In the genomic region with DNA sequence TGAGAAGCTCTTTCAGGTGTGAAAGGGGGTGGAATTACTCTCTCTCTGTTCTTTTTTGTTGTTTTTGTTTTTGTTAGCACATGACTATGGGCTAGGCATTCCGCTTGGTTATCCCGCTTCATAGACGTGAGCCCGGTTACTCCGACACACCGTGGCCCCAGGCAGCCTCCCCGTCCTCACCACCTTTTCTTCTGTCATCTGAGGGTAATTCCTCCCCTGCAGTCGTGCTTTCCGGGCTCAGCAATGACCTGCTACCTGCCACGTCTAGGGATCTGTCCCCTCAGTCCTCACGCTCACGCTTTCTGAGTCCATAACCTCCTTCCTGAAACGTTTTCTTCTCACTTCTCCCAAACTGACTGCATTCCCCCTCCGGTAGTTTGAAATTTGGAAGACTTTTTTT, we compare ENCODE assay signal across 8 cellular contexts. TPM values are rescaled to one million over a fixed set of nuclear protein-coding genes. Genes with fewer than 3 reads are reported as not detected.
DNase-seq lines count a peak whose midpoint lies in the region; ATAC-seq and TF ChIP-seq lines count a peak whose summit lies in the region.

No MANE protein-coding gene starts in this region.

- in situ Hi-C loops in ACHN (cut with HindIII; ENCODE audit: low pct_ligation_motif_present, low pct_unique_long_range_greater_than_20kb, low sequenced_read_pairs), result no loop called here

- intact Hi-C loops in left colon (cut with DNase I, micrococcal nuclease), result loop anchor here in 1 of 2 donors (5.0 kb wide), 1 partner anchor 70 kb away; the partner anchor contains the start of genes NOA1 and POLR2B

- H3K27me3 ChIP-seq in suprapubic skin, result no peaks in the 10 kb centered on the region

- peak; percentile 35 for DNase-seq in DMS53 (lab: John Stamatoyannopoulos, UW)
- no peak for DNase-seq in DMS53 treated with DMSO at 0.1 percent for 48 hours (lab: John Stamatoyannopoulos, UW; ENCODE audit: unreplicated experiment)
- peak; percentile 27 to 33 for DNase-seq in left colon
- DNase-seq in suprapubic skin (ENCODE audit: low spot score in 2 of 2), result no peak
- DNase-seq in ACHN, result no peak
- DNase-seq in hippocampal formation (lab: John Stamatoyannopoulos, UW), result no peak
- DNase-seq in NCI-H2081 (lab: John Stamatoyannopoulos, UW), result no peak

- WGBS in suprapubic skin, result 15% methylated on average over 14 of the region's 14 CpGs

- TF ChIP-seq POLR2A in suprapubic skin (IDR thresholded peaks at IDR 0.05), result no peak

- TF ChIP-seq EP300 in suprapubic skin (IDR thresholded peaks at IDR 0.05), result no peak

- peaks cover 34% of the 10 kb centered on the region for H3K4me1 ChIP-seq in suprapubic skin

- peaks cover 44% of the 10 kb centered on the region for H3K4me1 Mint-ChIP-seq in activated naive CD4-positive, alpha-beta T cell treated with anti-CD3 and anti-CD28 coated beads, Interleukin-2, amount 50 U/mL, for 24 hours

- H3K36me3 ChIP-seq in suprapubic skin, result no peaks in the 10 kb centered on the region

- ATAC-seq in left colon, result no peak

- H3K36me3 Mint-ChIP-seq in activated naive CD4-positive, alpha-beta T cell treated with anti-CD3 and anti-CD28 coated beads, Interleukin-2, amount 50 U/mL, for 24 hours, result peaks cover 4% of the 10 kb centered on the region

- peak overlapping the region; percentile 75 for H3K4me3 ChIP-seq in suprapubic skin

- peak overlapping the region; percentile 67 for H3K27ac Mint-ChIP-seq in activated naive CD4-positive, alpha-beta T cell treated with anti-CD3 and anti-CD28 coated beads, Interleukin-2, amount 50 U/mL, for 24 hours

- no peaks in the 10 kb centered on the region for H3K27me3 Mint-ChIP-seq in activated naive CD4-positive, alpha-beta T cell treated with anti-CD3 and anti-CD28 coated beads, Interleukin-2, amount 50 U/mL, for 24 hours

- no peaks in the 10 kb centered on the region for H3K9me3 ChIP-seq in suprapubic skin

- no peak for TF ChIP-seq CTCF in suprapubic skin (IDR thresholded peaks at IDR 0.05)

- no peak overlapping the region for H3K27ac ChIP-seq in suprapubic skin

- peak overlapping the region; percentile 90 for H3K4me3 Mint-ChIP-seq in activated naive CD4-positive, alpha-beta T cell treated with anti-CD3 and anti-CD28 coated beads, Interleukin-2, amount 50 U/mL, for 24 hours

- no peaks in the 10 kb centered on the region for H3K9me3 Mint-ChIP-seq in activated naive CD4-positive, alpha-beta T cell treated with anti-CD3 and anti-CD28 coated beads, Interleukin-2, amount 50 U/mL, for 24 hours

RNA-seq across cellular contexts. Expression of gene REST, which starts 0.7 kb away (rescaled TPM):
- total RNA-seq in left colon (10 to 100 TPM; 26.5 to 32.1 TPM), suprapubic skin (10 to 100 TPM; 27.7 to 70.8 (median 50.5) TPM)

Comparison
In these comparisons a context has a peak if more than half of its experiments do, and no peak if none do; other contexts are left out.
1. DNase-seq: peak in DMS53 (single experiment) and left colon (2 of 2); none in DMS53 treated with DMSO at 0.1 percent for 48 hours (single experiment), suprapubic skin (0 of 2), ACHN (single experiment), hippocampal formation (0 of 2) and NCI-H2081 (0 of 2).